ENCODE assay signal across 9 cellular contexts in genomic region chr18:61569176-61569892, GRCh38.
DNase-seq lines count a peak whose midpoint lies in the region; ATAC-seq and TF ChIP-seq lines count a peak whose summit lies in the region.
"Had no signal": no experiment of that assay in that cellular context is flagged by ENCODE, and none has a peak within 500 bp of the region (broad histone marks: within the 10 kb centered on the region; RNA-seq: fewer than 3 reads in every experiment).

No MANE protein-coding gene starts in this region.

- no peak for ATAC-seq in HG02970 (IDR thresholded peaks at IDR 0.05; ENCODE audit: low FRiP score, unreplicated experiment)
- ATAC-seq in HG03039 (IDR thresholded peaks at IDR 0.05; ENCODE audit: unreplicated experiment): no peak

- DNase-seq in AG09319 (ENCODE audit: extremely low read depth, low read depth) (peak; percentile 60), LHCN-M2 (ENCODE audit: low read depth) (peak; percentile 72), cerebellum (ENCODE audit: low spot score) (peak; percentile 86), kidney tubule cell (ENCODE audit: low spot score) (peak; percentile 96), NCI-H1436 (lab: John Stamatoyannopoulos, UW) (no peak)
- DNase-seq in stimulated activated CD4-positive, alpha-beta T cell treated with anti-CD3 and anti-CD28 coated beads, Interleukin-12 subunit alpha, Interleukin-12 subunit beta, amount 100 ng/mL, for 4 hours: no peak
- DNase-seq: CD4-positive, alpha-beta memory T cell had no signal

- no peak for TF ChIP-seq CTCF in AG09319 (IDR thresholded peaks at IDR 0.05; ENCODE audit: low read depth, low read length)

Comparison
In these comparisons a context has a peak if more than half of its experiments do, and no peak if none do; other contexts are left out.
1. DNase-seq: peak in AG09319 (single experiment), LHCN-M2 (single experiment), cerebellum (single experiment) and kidney tubule cell (single experiment); none in NCI-H1436 (single experiment) and stimulated activated CD4-positive, alpha-beta T cell treated with anti-CD3 and anti-CD28 coated beads, Interleukin-12 subunit alpha, Interleukin-12 subunit beta, amount 100 ng/mL, for 4 hours (single experiment).